Comparison of ENCODE assay signal across 1 cellular context in genomic region chr22:46110215-46110614, GRCh38.
TF ChIP-seq lines count a peak whose summit lies in the region.

No MANE protein-coding gene starts in this region.

TF ChIP-seq in GM23338, 12 proteins besides CTCF, POLR2A, EP300 and RAD21:
- no peak for TF ChIP-seq ZNF462 (CRISPR knock-in tag; IDR thresholded peaks at IDR 0.05)
- TF ChIP-seq NANOG (IDR thresholded peaks at IDR 0.05; ENCODE audit: borderline replicate concordance), result no peak
- no peak for TF ChIP-seq EZH2phosphoT487 (IDR thresholded peaks at IDR 0.05; ENCODE audit: unreplicated experiment)
- no peak for TF ChIP-seq JUNB (IDR thresholded peaks at IDR 0.05; ENCODE audit: unreplicated experiment)
- TF ChIP-seq ETS1 (IDR thresholded peaks at IDR 0.05), result no peak
- no peak for TF ChIP-seq ZNF331 (CRISPR knock-in tag; IDR thresholded peaks at IDR 0.05; ENCODE audit: low read depth)
- TF ChIP-seq ZNF114 (CRISPR knock-in tag; IDR thresholded peaks at IDR 0.05), result no peak
- no peak for TF ChIP-seq STAT1 (IDR thresholded peaks at IDR 0.05; ENCODE audit: unreplicated experiment)
- no peak for TF ChIP-seq CREB1 (CRISPR knock-in tag; IDR thresholded peaks at IDR 0.05; ENCODE audit: low read depth)
- no peak for TF ChIP-seq POLR2AphosphoS5 (IDR thresholded peaks at IDR 0.05; ENCODE audit: low read depth)
- no peak for TF ChIP-seq REST (IDR thresholded peaks at IDR 0.05; ENCODE audit: unreplicated experiment)
- TF ChIP-seq EZH2 (IDR thresholded peaks at IDR 0.05; ENCODE audit: low read depth, unreplicated experiment), result no peak
